Comparison of ENCODE assay signal across 9 cellular contexts in the genomic region with DNA sequence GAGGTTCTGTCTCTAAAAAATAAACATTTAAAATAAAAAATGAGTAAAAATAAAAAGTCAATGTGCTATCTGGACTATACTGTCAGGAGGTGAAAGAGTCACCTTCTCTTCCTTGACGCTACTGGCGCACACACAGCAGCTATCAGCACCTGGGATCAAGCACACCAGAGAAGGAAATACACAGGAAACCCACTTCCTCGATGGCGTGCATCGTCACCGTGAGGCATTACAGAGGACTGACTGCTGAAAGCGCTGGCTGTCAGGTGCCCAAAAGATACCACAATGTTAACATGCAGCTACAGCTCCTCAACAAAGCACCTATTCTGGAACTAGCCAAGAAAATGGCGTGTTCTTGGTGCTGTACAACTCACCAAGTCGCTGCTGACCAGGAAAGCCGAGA. TPM values are rescaled to one million over a fixed set of nuclear protein-coding genes. Genes with fewer than 3 reads are reported as not detected.
A peak's percentile ranks its signal among the peaks of the same experiment; 100 is the strongest.
DNase-seq lines count a peak whose midpoint lies in the region; ATAC-seq, FAIRE-seq and TF ChIP-seq lines count a peak whose summit lies in the region.
"Had no signal": no experiment of that assay in that cellular context is flagged by ENCODE, and none has a peak within 500 bp of the region (broad histone marks: within the 10 kb centered on the region; RNA-seq: fewer than 3 reads in every experiment).

No MANE protein-coding gene starts in this region.

- H3K4me1 ChIP-seq in kidney (ENCODE audit: control insufficient read depth in 1 of 2, insufficient read depth in 1 of 2, low read depth in 1 of 2, low read length in 2 of 2) = peaks cover 2% of the 10 kb centered on the region in 2 donors

- DNase-seq in T-helper 17 cell = peak; percentile 66 to 79 (median 71)
- DNase-seq in activated T-cell treated with anti-CD3 and anti-CD28 coated beads, Interleukin-2, amount 50 U/mL, for 24 hours = peak; percentile 63
- peak; percentile 81 for DNase-seq in kidney
- DNase-seq in stimulated activated CD8-positive, alpha-beta memory T cell treated with anti-CD3 and anti-CD28 coated beads, Interleukin-7, amount 100 ng/mL, for 1 hour (ENCODE audit: low read depth in 2 of 2) = peak; percentile 51 to 61
- DNase-seq in RKO (ENCODE audit: low spot score) = no peak
- DNase-seq in RCC 7860 (ENCODE audit: low spot score) = no peak
- DNase-seq in A172 (ENCODE audit: low spot score) = no peak

- H3K9me3 Mint-ChIP-seq in activated T-cell treated with anti-CD3 and anti-CD28 coated beads, Interleukin-2, amount 50 U/mL, for 24 hours = no peaks in the 10 kb centered on the region

- no peak overlapping the region for H3K4me3 ChIP-seq in kidney (ENCODE audit: low read length in 2 of 2)
- H3K4me3 ChIP-seq: SJSA1 had no signal

- H3K27ac ChIP-seq in kidney (ENCODE audit: low read depth in 2 of 2, low read length in 2 of 2) = no peak overlapping the region
- H3K27ac ChIP-seq: SJSA1 had no signal

- H3K9me3 ChIP-seq in T-helper 17 cell (ENCODE audit: control insufficient read depth, low read length, poor library complexity, severe bottlenecking) = no peaks in the 10 kb centered on the region
- H3K9me3 ChIP-seq in kidney (ENCODE audit: control insufficient read depth in 1 of 2, low read length in 2 of 2) = no peaks in the 10 kb centered on the region
- H3K9me3 ChIP-seq: SJSA1 had no signal

- H3K36me3 ChIP-seq in kidney (ENCODE audit: control insufficient read depth in 1 of 2, insufficient read depth in 2 of 2, low read length in 2 of 2) = peaks cover 19 to 44% of the 10 kb centered on the region in 2 donors

- FAIRE-seq in kidney (lab: Jason Lieb, UNC) (no peak), RCC 7860 (lab: Jason Lieb, UNC) (no peak)

- no peaks in the 10 kb centered on the region for H3K27me3 Mint-ChIP-seq in T-helper 17 cell
- no peaks in the 10 kb centered on the region for H3K27me3 Mint-ChIP-seq in activated T-cell treated with anti-CD3 and anti-CD28 coated beads, Interleukin-2, amount 50 U/mL, for 24 hours

- H3K4me1 Mint-ChIP-seq in T-helper 17 cell = peaks cover 12% of the 10 kb centered on the region
- peaks cover 44% of the 10 kb centered on the region for H3K4me1 Mint-ChIP-seq in activated T-cell treated with anti-CD3 and anti-CD28 coated beads, Interleukin-2, amount 50 U/mL, for 24 hours (ENCODE audit: low read depth)

- no peak for TF ChIP-seq CTCF in kidney (IDR thresholded peaks at IDR 0.05; ENCODE audit: borderline replicate concordance, extremely low read depth, insufficient read depth)

- peaks cover 6% of the 10 kb centered on the region for H3K36me3 Mint-ChIP-seq in T-helper 17 cell (ENCODE audit: low read depth)
- H3K36me3 Mint-ChIP-seq in activated T-cell treated with anti-CD3 and anti-CD28 coated beads, Interleukin-2, amount 50 U/mL, for 24 hours (ENCODE audit: low read depth) = peaks cover 92% of the 10 kb centered on the region

- peak overlapping the region; percentile 94 for H3K27ac Mint-ChIP-seq in T-helper 17 cell
- H3K27ac Mint-ChIP-seq in activated T-cell treated with anti-CD3 and anti-CD28 coated beads, Interleukin-2, amount 50 U/mL, for 24 hours = peak overlapping the region; percentile 95

- ATAC-seq in T-helper 17 cell (peak; percentile 99), GM18517 (IDR thresholded peaks at IDR 0.05; ENCODE audit: unreplicated experiment) (no peak)

- no peak overlapping the region for H3K9ac ChIP-seq in kidney (ENCODE audit: low read length in 2 of 2)

- H3K4me3 Mint-ChIP-seq in T-helper 17 cell = peak overlapping the region; percentile 85
- H3K4me3 Mint-ChIP-seq in activated T-cell treated with anti-CD3 and anti-CD28 coated beads, Interleukin-2, amount 50 U/mL, for 24 hours = peak overlapping the region; percentile 45

- intact Hi-C loops in kidney (cut with DNase I) = no loop called here

RNA-seq across cellular contexts. Expression of a gene that starts 6.1 kb away (rescaled TPM):
- total RNA-seq in T-helper 17 cell = 10 to 100 TPM; 68.1 to 75.9 TPM
- total RNA-seq in kidney = 47.1 TPM
- polyA plus RNA-seq in kidney (ENCODE audit: insufficient read depth, low read depth, low replicate concordance) = 19.8 TPM
- total RNA-seq in A172 (2014; rRNA removed; shearing (Covaris generic)) = 29.1 TPM in 2 replicates

RNA-seq across cellular contexts. Expression of a gene that starts 23.9 kb away (rescaled TPM):
- total RNA-seq in T-helper 17 cell (10 to 100 TPM; 50.1 to 63.7 TPM), kidney (37.2 TPM)
- 14.6 TPM for polyA plus RNA-seq in kidney (ENCODE audit: insufficient read depth, low read depth, low replicate concordance)
- total RNA-seq in A172 (2014; rRNA removed; shearing (Covaris generic)) = 2.9 and 3.3 TPM in 2 replicates

Comparison
In these comparisons a context has a peak if more than half of its experiments do, and no peak if none do; other contexts are left out.
1. DNase-seq: peak in T-helper 17 cell (3 of 3), activated T-cell treated with anti-CD3 and anti-CD28 coated beads, Interleukin-2, amount 50 U/mL, for 24 hours (single experiment), kidney (single experiment) and stimulated activated CD8-positive, alpha-beta memory T cell treated with anti-CD3 and anti-CD28 coated beads, Interleukin-7, amount 100 ng/mL, for 1 hour (2 of 2); none in RKO (single experiment), RCC 7860 (single experiment) and A172 (single experiment).